1 cellular context compared by ENCODE assay signal in genomic region chr12:71710276-71711125, GRCh38.
A peak's percentile ranks its signal among the peaks of the same experiment; 100 is the strongest.
TF ChIP-seq lines count a peak whose summit lies in the region.

No MANE protein-coding gene starts in this region.

TF ChIP-seq in K562, 482 proteins besides CTCF, POLR2A, EP300 and RAD21:
- TF ChIP-seq, protein P1, sequence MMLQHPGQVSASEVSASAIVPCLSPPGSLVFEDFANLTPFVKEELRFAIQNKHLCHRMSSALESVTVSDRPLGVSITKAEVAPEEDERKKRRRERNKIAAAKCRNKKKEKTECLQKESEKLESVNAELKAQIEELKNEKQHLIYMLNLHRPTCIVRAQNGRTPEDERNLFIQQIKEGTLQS (IDR thresholded peaks at IDR 0.05) = peak; percentile 62
- TF ChIP-seq, protein P1 (CRISPR knock-in tag; conservative IDR thresholded peaks at IDR 0.05) = no peak
- TF ChIP-seq FOSL1 (tag; conservative IDR thresholded peaks at IDR 0.05) (peak; percentile 97), JUND (IDR thresholded peaks at IDR 0.05; ENCODE audit: borderline replicate concordance, low read depth, low read length) (peak; percentile 26; the same call in 1 of the 2 replicates), JUND (tag; IDR thresholded peaks at IDR 0.05; ENCODE audit: borderline replicate concordance, low read depth, low read length) (no peak), ARID1B (IDR thresholded peaks at IDR 0.05) (0 out of 2 replicates have a peak, but pooled peaks have one; percentile 18), JUN (IDR thresholded peaks at IDR 0.05; ENCODE audit: borderline replicate concordance, low read depth, low read length) (0 out of 2 replicates have a peak, but pooled peaks have one; percentile 30), JUN (CRISPR knock-in tag; IDR thresholded peaks at IDR 0.05; ENCODE audit: borderline replicate concordance) (no peak), MIER1 (IDR thresholded peaks at IDR 0.05; ENCODE audit: low read depth) (no peak), CHAMP1 (IDR thresholded peaks at IDR 0.05) (no peak)
